In the genomic region with DNA sequence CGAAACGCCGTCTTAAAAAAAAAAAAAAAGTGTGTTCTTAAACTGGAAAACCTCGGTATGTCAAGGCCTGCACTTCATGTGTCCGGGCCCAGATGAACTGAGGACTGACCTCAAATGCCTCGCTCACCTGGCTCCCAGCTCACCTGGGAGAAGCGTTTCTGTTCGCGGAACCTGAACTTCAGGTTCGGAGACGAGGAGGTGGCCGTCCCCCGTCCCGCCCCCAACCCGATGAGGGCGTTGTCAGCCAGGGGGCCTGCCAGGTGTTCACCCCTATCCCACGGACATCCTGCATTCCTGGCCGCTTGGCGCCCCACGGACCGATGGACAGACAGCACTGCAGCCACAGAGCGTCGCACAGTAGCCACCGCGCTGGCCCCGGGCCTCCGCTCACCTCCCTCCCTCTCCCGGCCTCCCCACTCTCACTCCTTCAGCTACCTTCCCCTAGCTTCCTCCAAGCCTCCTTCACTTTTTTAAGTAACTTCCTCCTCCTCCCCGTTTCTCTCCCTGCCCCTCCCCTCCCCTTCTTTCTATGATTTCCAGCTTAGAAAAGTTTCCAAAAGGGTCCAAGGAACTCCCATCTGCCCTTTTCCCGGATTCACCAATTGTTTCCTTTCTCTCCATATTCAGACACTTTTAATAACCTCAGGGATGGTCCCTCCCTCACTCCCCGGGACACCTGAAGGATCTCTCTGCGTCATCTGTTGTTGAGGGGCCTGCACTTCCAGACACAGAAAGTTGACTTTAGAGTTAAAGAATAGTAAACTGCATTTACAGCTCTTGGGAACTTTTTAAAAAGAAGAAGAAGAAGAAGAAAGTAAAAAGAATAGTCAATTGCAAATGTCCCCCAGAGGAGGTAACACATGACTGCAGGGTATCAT, we compare ENCODE assay signal across 11 cellular contexts. TPM values are rescaled to one million over a fixed set of nuclear protein-coding genes. Genes with fewer than 3 reads are reported as not detected.
DNase-seq lines count a peak whose midpoint lies in the region; ATAC-seq, FAIRE-seq and TF ChIP-seq lines count a peak whose summit lies in the region.
"Had no signal": no experiment of that assay in that cellular context is flagged by ENCODE, and none has a peak within 500 bp of the region (broad histone marks: within the 10 kb centered on the region; RNA-seq: fewer than 3 reads in every experiment).

No MANE protein-coding gene starts in this region.

- no peaks in the 10 kb centered on the region for H3K27me3 Mint-ChIP-seq in CD8-positive, alpha-beta memory T cell

- H3K9me1 ChIP-seq in K562 (ENCODE audit: control insufficient read depth, insufficient read depth, low read length) = no peaks in the 10 kb centered on the region

- no peaks in the 10 kb centered on the region for H3K9me3 ChIP-seq in CD8-positive, alpha-beta memory T cell (ENCODE audit: low read length)
- H3K9me3 ChIP-seq in K562 (replicated peaks; ENCODE audit: control insufficient read depth, insufficient read depth, low read depth, low read length) (no peaks in the 10 kb centered on the region), mucosa of descending colon (no peaks in the 10 kb centered on the region), MG63 (no peaks in the 10 kb centered on the region)

- H4K20me1 ChIP-seq in K562 (replicated peaks; ENCODE audit: control insufficient read depth, insufficient read depth, low read length) = no peaks in the 10 kb centered on the region

- TF ChIP-seq CTCF in K562 (IDR thresholded peaks at IDR 0.05 in 2 of 3, conservative IDR thresholded peaks at IDR 0.05 in 1 of 3; ENCODE audit: insufficient read depth in 2 of 3, low read depth in 1 of 3, low read length in 3 of 3) (no peak), mucosa of descending colon (IDR thresholded peaks at IDR 0.05) (no peak)

- peaks cover 0 to 3% (median 0%) of the 10 kb centered on the region in 3 donors for H3K36me3 Mint-ChIP-seq in CD8-positive, alpha-beta memory T cell

- in situ Hi-C loops in K562 (cut with MboI) = loop anchor here (10.0 kb wide), 1 partner anchor 358 kb away; no protein-coding TSS in a partner anchor

- peak overlapping the region; percentile 65; the same call in 1 of the 2 replicates for H2AFZ ChIP-seq in K562 (ENCODE audit: low read depth, low read length)

- H3K9me3 Mint-ChIP-seq in CD8-positive, alpha-beta memory T cell = no peaks in the 10 kb centered on the region

- H3K9ac ChIP-seq in K562 (ENCODE audit: insufficient read depth in 1 of 2, low read depth in 2 of 2, low read length in 2 of 2) = no peak overlapping the region

- peak overlapping the region; percentile 74 to 96 (median 94) for H3K27ac Mint-ChIP-seq in CD8-positive, alpha-beta memory T cell

- TF ChIP-seq RAD21 in K562 (CRISPR knock-in tag; conservative IDR thresholded peaks at IDR 0.05 in 1 of 2, IDR thresholded peaks at IDR 0.05 in 1 of 2) = no peak

- peaks cover 60 to 77% (median 70%) of the 10 kb centered on the region in 3 donors for H3K4me1 Mint-ChIP-seq in CD8-positive, alpha-beta memory T cell

- H3K4me3 Mint-ChIP-seq in CD8-positive, alpha-beta memory T cell = peak overlapping the region; percentile 8 to 85 (median 79)

- no peaks in the 10 kb centered on the region for H3K36me3 ChIP-seq in CD8-positive, alpha-beta memory T cell (ENCODE audit: insufficient read depth, low read length)
- no peaks in the 10 kb centered on the region for H3K36me3 ChIP-seq in K562 (ENCODE audit: control insufficient read depth, insufficient read depth, low read length)
- H3K36me3 ChIP-seq in mucosa of descending colon (ENCODE audit: low read depth) = no peaks in the 10 kb centered on the region
- H3K36me3 ChIP-seq in MG63 = no peaks in the 10 kb centered on the region

- CTCF ChIA-PET in CD8-positive, alpha-beta memory T cell (lab: Charles Lee) = interaction anchor here (0.9 to 5.0 kb wide), 3 partner anchors 19 to 85 kb away, joined by 4 to 31 read pairs (median 4); a partner anchor contains a TSS
- CTCF ChIA-PET in K562 (lab: Yijun Ruan, JAX; ENCODE audit: low intra/inter-chr PET ratio) = no interaction called here

- H3K4me2 ChIP-seq in K562 (ENCODE audit: insufficient read depth, low read length) = no peak overlapping the region

- ATAC-seq in K562 (no peak), mucosa of descending colon (peak; percentile 19), GM19351 (IDR thresholded peaks at IDR 0.05; ENCODE audit: unreplicated experiment) (no peak)

- POLR2A ChIA-PET in CD8-positive, alpha-beta memory T cell (lab: Charles Lee) = interaction anchor here (0.7 to 2.0 kb wide), 5 partner anchors 11 to 93 kb away, joined by 3 to 8 read pairs (median 3); a partner anchor contains a TSS
- POLR2A ChIA-PET in K562 (lab: Yijun Ruan, JAX) = interaction anchor here (0.7 to 0.8 kb wide), 2 partner anchors 23 to 156 kb away, joined by 3 to 5 read pairs; a partner anchor contains a TSS

- no peak overlapping the region for H3K27ac ChIP-seq in CD8-positive, alpha-beta memory T cell (ENCODE audit: low read depth, low read length)
- no peak overlapping the region for H3K27ac ChIP-seq in K562 (ENCODE audit: extremely low read depth, low read depth, low read length)

- H3K4me1 ChIP-seq in CD8-positive, alpha-beta memory T cell (ENCODE audit: insufficient read depth, low read length) = peaks cover 79% of the 10 kb centered on the region
- H3K4me1 ChIP-seq in K562 (replicated peaks in 1 of 2; ENCODE audit: control insufficient read depth in 2 of 2, insufficient read depth in 2 of 2, low read length in 2 of 2) (peaks cover 27 to 29% of the 10 kb centered on the region in 2 experiments), mucosa of descending colon (ENCODE audit: low read depth) (peaks cover 22% of the 10 kb centered on the region)

- intact Hi-C loops in K562 (cut with micrococcal nuclease) = no loop called here
- intact Hi-C loops in mucosa of descending colon (cut with DNase I, micrococcal nuclease) = no loop called here

- no peak for DNase-seq in CD8-positive, alpha-beta memory T cell
- DNase-seq in Kasumi-1 (lab: John Stamatoyannopoulos, UW) (peak; percentile 11 to 21), K562 (ENCODE audit: extremely low read depth in 1 of 4, low spot score in 3 of 4) (no peak), mucosa of descending colon (no peak), MG63 (no peak), NCI-H524 (lab: John Stamatoyannopoulos, UW) (no peak), H54 (ENCODE audit: insufficient read length, low spot score) (no peak)

- FAIRE-seq in K562 (lab: Jason Lieb, UNC) (no peak), H54 (lab: Jason Lieb, UNC) (no peak)
- FAIRE-seq: D721Med, HTR-8/SVneo had no signal

- WGBS in K562 (ENCODE audit: insufficient coverage, low coverage, missing lambda C conversion rate) = 90% methylated on average over 27 of the region's 32 CpGs

- no TSS peak for BruUV-seq in K562 (replicated peaks; lab: Mats Ljungman, UMichigan)

- TF ChIP-seq EP300 in K562 (IDR thresholded peaks at IDR 0.05; ENCODE audit: low read length) = no peak

- H3K27me3 ChIP-seq in CD8-positive, alpha-beta memory T cell (ENCODE audit: insufficient read depth, low read length, poor library complexity, severe bottlenecking) = no peaks in the 10 kb centered on the region
- H3K27me3 ChIP-seq in K562 (ENCODE audit: control insufficient read depth in 2 of 2, insufficient read depth in 2 of 2, low read length in 2 of 2) (no peaks in the 10 kb centered on the region), MG63 (no peaks in the 10 kb centered on the region)

- no peak for TF ChIP-seq POLR2A in K562 (conservative IDR thresholded peaks at IDR 0.05)
- no peak for TF ChIP-seq POLR2A in H54 (IDR thresholded peaks at IDR 0.05; ENCODE audit: low read depth, low read length)

- H3K4me3 ChIP-seq in CD8-positive, alpha-beta memory T cell (ENCODE audit: low read length) = peak overlapping the region; percentile 21
- H3K4me3 ChIP-seq in K562 (no peak overlapping the region), mucosa of descending colon (no peak overlapping the region), MG63 (no peak overlapping the region)
- H3K4me3 ChIP-seq: skin epidermis had no signal

- no peaks in the 10 kb centered on the region for H3K79me2 ChIP-seq in K562 (ENCODE audit: control insufficient read depth, insufficient read depth, low read length)

RNA-seq across cellular contexts. Expression of a gene that starts 22.7 kb away (rescaled TPM):
- 100 to 1,000 TPM; 262 to 263 TPM for total RNA-seq in CD8-positive, alpha-beta memory T cell
- 59.0 TPM for polyA plus RNA-seq in CD8-positive, alpha-beta memory T cell
- 257 and 369 TPM in 2 replicates for total RNA-seq in K562 (2011; cell fraction: chromatin; rRNA removed; ENCODE audit: low replicate concordance)
- 237 and 246 TPM in 2 replicates for total RNA-seq in K562 (2011; cell fraction: nucleolus; rRNA removed)
- total RNA-seq in K562 (2011; cell fraction: nucleoplasm; rRNA removed) = 205 and 228 TPM in 2 replicates
- total RNA-seq in K562 (2014; rRNA removed) (245 and 270 TPM in 2 replicates), K562 (2014; rRNA removed; fragmentation: Illumina TruSeq; extraction: Trizol) (211 and 223 TPM in 2 replicates), K562 (2015; rRNA removed; fragmentation: Illumina TruSeq; extraction: Trizol) (250 and 258 TPM in 2 replicates), K562 (2021) (187 and 202 TPM in 2 replicates), mucosa of descending colon (10 to 100 TPM; 32.1 to 43.6 (median 36.7) TPM)
- polyA plus RNA-seq in K562 (2011; rRNA removed) (262 and 272 TPM in 2 replicates), K562 (2014; fragmentation: Illumina TruSeq; extraction: Trizol) (222 and 263 TPM in 2 replicates), K562 (2014; fragmentation: Nextera tagmentation; extraction: Ambion mirVana) (100 to 1,000 TPM in 1 of 2 experiments, 10 to 100 TPM in 1; 76.1 to 141 TPM), K562 (2014; rRNA removed) (238 and 264 TPM in 2 replicates)
- 181 and 231 TPM in 2 replicates for polyA plus RNA-seq in K562 (2011; cell fraction: cytosol; rRNA removed)
- polyA plus RNA-seq in K562 (2011; cell fraction: nucleus; rRNA removed) = 455 and 511 TPM in 2 replicates
- 160 and 166 TPM in 2 replicates for polyA plus RNA-seq in K562 (2012)
- polyA minus RNA-seq in K562 (2011; rRNA and poly(A)+ RNA removed) = 320 and 341 TPM in 2 replicates
- 122 and 130 TPM in 2 replicates for polyA minus RNA-seq in K562 (2011; cell fraction: cytosol; rRNA and poly(A)+ RNA removed)
- 198 and 295 TPM in 2 replicates for polyA minus RNA-seq in K562 (2011; cell fraction: nucleus; rRNA and poly(A)+ RNA removed)
- total RNA-seq in MG63 (2014; rRNA removed; shearing (Covaris generic); ENCODE audit: low replicate concordance) = 1,027 and 1,090 TPM in 2 replicates

RNA-seq across cellular contexts. Expression of a gene that starts 54.7 kb away (rescaled TPM):
- total RNA-seq in CD8-positive, alpha-beta memory T cell = 10 to 100 TPM; 10.2 to 11.7 TPM
- 17.9 TPM for polyA plus RNA-seq in CD8-positive, alpha-beta memory T cell
- 9.3 and 9.5 TPM in 2 replicates for total RNA-seq in K562 (2011; cell fraction: chromatin; rRNA removed; ENCODE audit: low replicate concordance)
- total RNA-seq in K562 (2011; cell fraction: nucleolus; rRNA removed) = 12.0 and 12.5 TPM in 2 replicates
- total RNA-seq in K562 (2011; cell fraction: nucleoplasm; rRNA removed) = 13.9 and 16.5 TPM in 2 replicates
- total RNA-seq in K562 (2014; rRNA removed) = 3.0 and 3.7 TPM in 2 replicates
- 4.3 and 4.7 TPM in 2 replicates for total RNA-seq in K562 (2014; rRNA removed; fragmentation: Illumina TruSeq; extraction: Trizol)
- total RNA-seq in K562 (2015; rRNA removed; fragmentation: Illumina TruSeq; extraction: Trizol) = 2.9 and 3.2 TPM in 2 replicates
- total RNA-seq in K562 (2021) = 5.4 and 7.1 TPM in 2 replicates
- 10.2 and 15.4 TPM in 2 replicates for polyA plus RNA-seq in K562 (2011; rRNA removed)
- polyA plus RNA-seq in K562 (2011; cell fraction: cytosol; rRNA removed) = 12.7 and 14.5 TPM in 2 replicates
- polyA plus RNA-seq in K562 (2011; cell fraction: nucleus; rRNA removed) = 5.0 and 7.7 TPM in 2 replicates
- 4.1 and 5.7 TPM in 2 replicates for polyA plus RNA-seq in K562 (2012)
- polyA plus RNA-seq in K562 (2014; fragmentation: Illumina TruSeq; extraction: Trizol) = 4.3 and 5.1 TPM in 2 replicates
- polyA plus RNA-seq in K562 (2014; fragmentation: Nextera tagmentation; extraction: Ambion mirVana) = 1 to 10 TPM; 1.4 TPM
- polyA plus RNA-seq in K562 (2014; rRNA removed) = 3.5 and 3.8 TPM in 2 replicates
- 13.6 and 19.4 TPM in 2 replicates for polyA minus RNA-seq in K562 (2011; rRNA and poly(A)+ RNA removed)
- polyA minus RNA-seq in K562 (2011; cell fraction: cytosol; rRNA and poly(A)+ RNA removed) = 7.9 and 11.4 TPM in 2 replicates
- polyA minus RNA-seq in K562 (2011; cell fraction: nucleus; rRNA and poly(A)+ RNA removed) = 4.6 and 9.8 TPM in 2 replicates
- 100 to 1,000 TPM in 1 of 3 donors, 10 to 100 TPM in 2; 70.6 to 184 (median 81.4) TPM for total RNA-seq in mucosa of descending colon
- 2.9 and 3.2 TPM in 2 replicates for total RNA-seq in MG63 (2014; rRNA removed; shearing (Covaris generic); ENCODE audit: low replicate concordance)

Comparison
In these comparisons a context has a peak if more than half of its experiments do, and no peak if none do; other contexts are left out.
1. DNase-seq: peak in Kasumi-1 (2 of 2); none in CD8-positive, alpha-beta memory T cell (0 of 5), K562 (0 of 4), mucosa of descending colon (0 of 3), MG63 (single experiment), NCI-H524 (0 of 2) and H54 (single experiment).
2. RNA of a gene that starts 22.7 kb away (total RNA-seq): 1,027 to 1,090 TPM in MG63, 262 to 263 TPM in CD8-positive, alpha-beta memory T cell and 187 to 369 TPM in K562; 32.1 to 43.6 TPM in mucosa of descending colon; every median in the first group is over 4 times any median in the second.
3. RNA of a gene that starts 54.7 kb away (total RNA-seq): 70.6 to 184 TPM in mucosa of descending colon; 10.2 to 11.7 TPM in CD8-positive, alpha-beta memory T cell, 2.9 to 16.5 TPM in K562 and 2.9 to 3.2 TPM in MG63; every median in the first group is over 4 times any median in the second.